4 cellular contexts compared by ENCODE assay signal in the genomic region with DNA sequence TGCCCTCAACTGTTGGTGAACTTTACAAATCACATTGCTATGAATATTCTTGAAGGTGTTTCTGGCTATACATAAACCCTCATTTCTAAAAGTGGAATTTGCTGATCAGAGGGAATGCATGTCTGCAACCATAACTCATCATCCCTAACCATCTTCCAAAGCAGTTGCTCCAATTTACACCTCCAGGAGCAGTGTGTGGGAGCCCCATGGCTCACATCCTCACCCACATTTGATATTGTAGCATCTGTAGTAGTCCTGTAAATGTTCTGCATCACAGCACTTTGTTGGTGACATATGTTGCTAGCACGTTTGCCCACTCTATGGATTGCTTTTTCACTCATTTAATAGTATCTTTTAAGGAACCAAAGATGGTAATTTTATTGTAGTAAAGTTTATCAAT.
"Had no signal": no experiment of that assay in that cellular context is flagged by ENCODE, and none has a peak within 500 bp of the region (broad histone marks: within the 10 kb centered on the region; RNA-seq: fewer than 3 reads in every experiment).

No MANE protein-coding gene starts in this region.

- DNase-seq: GM23248, GOT3, H7, HFFc6 had no signal
